35 cellular contexts compared by ENCODE assay signal in genomic region chr2:27687232-27687631, GRCh38.
"Had no signal": no experiment of that assay in that cellular context is flagged by ENCODE, and none has a peak within 500 bp of the region (broad histone marks: within the 10 kb centered on the region; RNA-seq: fewer than 3 reads in every experiment).

No MANE protein-coding gene starts in this region.

- H3K27me3 ChIP-seq: brain microvascular endothelial cell, gastrocnemius medialis, heart left ventricle had no signal

- FAIRE-seq: astrocyte, colon, endometrium, endothelial cell of umbilical vein had no signal

- H3K27me3 Mint-ChIP-seq: activated B cell treated with CpG ODN at 0.5 μM for 24 hours; activated CD4-positive, alpha-beta memory T cell treated with anti-CD3 and anti-CD28 coated beads for 36 hours; activated CD4-positive, alpha-beta T cell treated with anti-CD3 and anti-CD28 coated beads, Interleukin-2, amount 10 ng/mL, durations not matched to agents 24 days and 14 days; activated CD8-positive, alpha-beta memory T cell treated with anti-CD3 and anti-CD28 coated beads, Interleukin-2, amount 10 ng/mL, durations not matched to agents 7 days and 5 days; activated naive CD8-positive, alpha-beta T cell; T-helper 17 cell had no signal

- DNase-seq: activated B cell treated with CpG ODN at 0.5 μM for 24 hours; activated CD4-positive, alpha-beta memory T cell treated with anti-CD3 and anti-CD28 coated beads for 36 hours; activated CD4-positive, alpha-beta T cell treated with anti-CD3 and anti-CD28 coated beads, Interleukin-2, amount 10 ng/mL, durations not matched to agents 24 days and 14 days; activated CD8-positive, alpha-beta memory T cell treated with anti-CD3 and anti-CD28 coated beads, Interleukin-2, amount 10 ng/mL, durations not matched to agents 7 days and 5 days; activated CD8-positive, alpha-beta memory T cell treated with anti-CD3 and anti-CD28 coated beads, Interleukin-2, amount 50 U/mL, for 4 hours; activated CD8-positive, alpha-beta T cell treated with anti-CD3 and anti-CD28 coated beads, Interleukin-2, amount 10 ng/mL, durations not matched to agents 7 days and 5 days; activated gamma-delta T cell treated with Interleukin-2 at 50 U/mL for 16 hours; activated naive CD4-positive, alpha-beta T cell treated with anti-CD3 and anti-CD28 coated beads, Interleukin-2, amount 50 U/mL, for 16 hours; activated naive CD4-positive, alpha-beta T cell treated with Interleukin-2 at 50 U/mL for 16 hours; activated T-cell treated with anti-CD3 and anti-CD28 coated beads, Interleukin-2, amount 50 U/mL, for 1 hour; activated T-cell treated with anti-CD3 and anti-CD28 coated beads, Interleukin-2, amount 50 U/mL, for 72 hours; amniotic stem cell; anterior cingulate cortex; brain microvascular endothelial cell; caudate nucleus; cortex of kidney; dermis blood vessel endothelial cell; effector CD4-positive, alpha-beta T cell; erythroblast; foreskin fibroblast; gastrocnemius medialis; glutamatergic neuron; heart left ventricle; hypothalamus; T-helper 1 cell; T-helper 17 cell; T1000; WERI-Rb-1 had no signal

- H3K9me3 Mint-ChIP-seq: activated B cell treated with CpG ODN at 0.5 μM for 24 hours; activated CD4-positive, alpha-beta memory T cell treated with anti-CD3 and anti-CD28 coated beads for 36 hours; activated CD4-positive, alpha-beta T cell treated with anti-CD3 and anti-CD28 coated beads, Interleukin-2, amount 10 ng/mL, durations not matched to agents 24 days and 14 days; activated T-cell treated with anti-CD3 and anti-CD28 coated beads, Interleukin-2, amount 50 U/mL, for 72 hours; T-helper 2 cell treated with Interferon-gamma antibody and Interleukin-4, amounts not matched to agents 5 μg/mL and 100 μg/mL, for 36 hours had no signal

- H3K9me3 ChIP-seq: gastrocnemius medialis, heart left ventricle had no signal

- H3K4me3 ChIP-seq: gastrocnemius medialis, heart left ventricle had no signal

- ATAC-seq: activated CD4-positive, CD25-positive, alpha-beta regulatory T cell treated with anti-CD3 and anti-CD28 coated beads, Interleukin-2, amount 50 U/mL, for 24 hours; activated CD8-positive, alpha-beta memory T cell treated with anti-CD3 and anti-CD28 coated beads, Interleukin-2, amount 10 ng/mL, durations not matched to agents 7 days and 5 days; activated CD8-positive, alpha-beta T cell treated with anti-CD3 and anti-CD28 coated beads, Interleukin-2, amount 10 ng/mL, durations not matched to agents 7 days and 5 days; activated T-cell treated with anti-CD3 and anti-CD28 coated beads, Interleukin-2, amount 50 U/mL, for 72 hours; gastrocnemius medialis; heart left ventricle; T-helper 17 cell had no signal

- H3K27ac ChIP-seq: brain microvascular endothelial cell, heart left ventricle, WERI-Rb-1 had no signal

- H3K4me3 Mint-ChIP-seq: activated B cell treated with CpG ODN at 0.5 μM for 24 hours; activated CD4-positive, alpha-beta memory T cell treated with anti-CD3 and anti-CD28 coated beads for 36 hours; activated CD4-positive, alpha-beta T cell treated with anti-CD3 and anti-CD28 coated beads, Interleukin-2, amount 10 ng/mL, durations not matched to agents 24 days and 14 days; activated CD8-positive, alpha-beta memory T cell treated with anti-CD3 and anti-CD28 coated beads, Interleukin-2, amount 10 ng/mL, durations not matched to agents 7 days and 5 days; activated CD8-positive, alpha-beta T cell treated with anti-CD3 and anti-CD28 coated beads, Interleukin-2, amount 10 ng/mL, durations not matched to agents 7 days and 5 days; activated naive CD8-positive, alpha-beta T cell; activated T-cell treated with anti-CD3 and anti-CD28 coated beads, Interleukin-2, amount 50 U/mL, for 72 hours; T-helper 17 cell; T-helper 2 cell treated with Interferon-gamma antibody and Interleukin-4, amounts not matched to agents 5 μg/mL and 100 μg/mL, for 36 hours had no signal
